Comparison of ENCODE assay signal across 21 cellular contexts in the genomic region with DNA sequence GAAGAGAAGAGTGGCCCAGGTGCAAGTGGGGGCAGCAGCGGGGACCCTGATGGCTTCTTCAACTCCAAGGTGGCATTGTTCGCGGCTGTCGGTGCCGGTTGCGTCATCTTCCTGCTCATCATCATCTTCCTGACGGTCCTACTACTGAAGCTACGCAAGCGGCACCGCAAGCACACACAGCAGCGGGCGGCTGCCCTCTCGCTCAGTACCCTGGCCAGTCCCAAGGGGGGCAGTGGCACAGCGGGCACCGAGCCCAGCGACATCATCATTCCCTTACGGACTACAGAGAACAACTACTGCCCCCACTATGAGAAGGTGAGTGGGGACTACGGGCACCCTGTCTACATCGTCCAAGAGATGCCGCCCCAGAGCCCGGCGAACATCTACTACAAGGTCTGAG.
"Had no signal": no experiment of that assay in that cellular context is flagged by ENCODE, and none has a peak within 500 bp of the region (broad histone marks: within the 10 kb centered on the region; RNA-seq: fewer than 3 reads in every experiment).

No MANE protein-coding gene starts in this region.

- ATAC-seq: naive thymus-derived CD4-positive, alpha-beta T cell; right cardiac atrium had no signal

- H3K27ac Mint-ChIP-seq: dendritic cell treated with granulocyte-macrophage colony-stimulating factor and Interleukin-4, amounts not matched to agents 40 ng/mL and 50 ng/mL, for 4 days; mesothelial cell of epicardium; naive thymus-derived CD4-positive, alpha-beta T cell had no signal

- H3K9me3 ChIP-seq: breast epithelium, spleen, tibial nerve had no signal

- H3K9me3 Mint-ChIP-seq: dendritic cell treated with granulocyte-macrophage colony-stimulating factor and Interleukin-4, amounts not matched to agents 40 ng/mL and 50 ng/mL, for 4 days had no signal

- H3K4me3 Mint-ChIP-seq: dendritic cell treated with granulocyte-macrophage colony-stimulating factor and Interleukin-4, amounts not matched to agents 40 ng/mL and 50 ng/mL, for 4 days; mesothelial cell of epicardium; naive thymus-derived CD4-positive, alpha-beta T cell had no signal

- H3K27me3 ChIP-seq: spleen had no signal

- H3K27me3 Mint-ChIP-seq: dendritic cell treated with granulocyte-macrophage colony-stimulating factor and Interleukin-4, amounts not matched to agents 40 ng/mL and 50 ng/mL, for 4 days; naive thymus-derived CD4-positive, alpha-beta T cell had no signal

- H3K27ac ChIP-seq: breast epithelium, spleen, VCaP had no signal

- H3K4me3 ChIP-seq: breast epithelium, spleen, tibial nerve had no signal

- H3K4me1 ChIP-seq: breast epithelium had no signal

- FAIRE-seq: frontal cortex, TTC549 had no signal

- H3K36me3 ChIP-seq: breast epithelium had no signal

- DNase-seq: activated CD4-positive, alpha-beta T cell treated with anti-CD3 and anti-CD28 coated beads for 4 hours; activated CD4-positive, alpha-beta T cell treated with anti-CD3 and anti-CD28 coated beads, Interleukin-2, amount 50 U/mL, for 4 hours; activated gamma-delta T cell; activated naive CD4-positive, alpha-beta T cell treated with anti-CD3 and anti-CD28 coated beads, Interleukin-2, amount 50 U/mL, for 16 hours; activated T-cell treated with anti-CD3 and anti-CD28 coated beads for 4 hours; amniotic stem cell; central memory CD4-positive, alpha-beta T cell; mammary epithelial cell; naive thymus-derived CD4-positive, alpha-beta T cell; nucleus accumbens; right cardiac atrium; spleen; stimulated activated naive CD4-positive, alpha-beta T cell; T-helper 1 cell had no signal
